16 cellular contexts compared by ENCODE assay signal in genomic region chr2:38260469-38260868, GRCh38.
DNase-seq lines count a peak whose midpoint lies in the region; ATAC-seq, FAIRE-seq and TF ChIP-seq lines count a peak whose summit lies in the region.
"Had no signal": no experiment of that assay in that cellular context is flagged by ENCODE, and none has a peak within 500 bp of the region (broad histone marks: within the 10 kb centered on the region; RNA-seq: fewer than 3 reads in every experiment).

No MANE protein-coding gene starts in this region.

- H3K36me3 ChIP-seq in skeletal muscle satellite cell (ENCODE audit: insufficient read depth, low read length), result no peaks in the 10 kb centered on the region
- H3K36me3 ChIP-seq in stomach, result no peaks in the 10 kb centered on the region
- H3K36me3 ChIP-seq: sigmoid colon, upper lobe of right lung had no signal

- FAIRE-seq in GM18507 (lab: Jason Lieb, UNC), result peak; percentile 35

- intact Hi-C loops in activated CD8-positive, alpha-beta T cell treated with anti-CD3 and anti-CD28 coated beads for 36 hours (cut with micrococcal nuclease), result no loop called here
- intact Hi-C loops in posterior vena cava (cut with DNase I), result no loop called here
- intact Hi-C loops in stomach (cut with DNase I; ENCODE audit: low total_unique reads), result no loop called here
- intact Hi-C loops in lower leg skin (cut with DNase I; ENCODE audit: low total_unique reads), result no loop called here

- DNase-seq in activated CD8-positive, alpha-beta T cell treated with anti-CD3 and anti-CD28 coated beads for 36 hours, result peak; percentile 13
- DNase-seq in activated CD8-positive, alpha-beta T cell treated with anti-CD3 and anti-CD28 coated beads, Interleukin-2, amount 10 ng/mL, durations not matched to agents 7 days and 5 days, result no peak
- DNase-seq in GM18507 (ENCODE audit: extremely low spot score, insufficient read length, low read depth), result no peak
- no peak for DNase-seq in activated CD4-positive, alpha-beta memory T cell treated with anti-CD3 and anti-CD28 coated beads, Interleukin-2, amount 10 ng/mL, durations not matched to agents 7 days and 5 days
- DNase-seq in posterior vena cava (ENCODE audit: low spot score), result no peak
- no peak for DNase-seq in stomach
- no peak for DNase-seq in lower leg skin (ENCODE audit: low spot score in 2 of 2)
- DNase-seq: DMS153; head of caudate nucleus; naive thymus-derived CD8-positive, alpha-beta T cell; NCI-H187 treated with DMSO at 0.1 percent for 48 hours; sigmoid colon; upper lobe of right lung had no signal

- peak overlapping the region; percentile 66 for H3K4me3 ChIP-seq in skeletal muscle satellite cell (ENCODE audit: low read length)
- H3K4me3 ChIP-seq in stomach, result no peak overlapping the region
- H3K4me3 ChIP-seq in lower leg skin (ENCODE audit: low read depth, poor library complexity, severe bottlenecking), result no peak overlapping the region
- H3K4me3 ChIP-seq: sigmoid colon, SK-N-MC, upper lobe of right lung had no signal

- WGBS in stomach, 5 donors, result 67 to 79% (median 71%) methylated on average over 11 of the region's 11 CpGs
- 81 to 83% methylated on average over 11 of the region's 11 CpGs for WGBS in lower leg skin, 2 donors

- no peak overlapping the region for H3K4me3 Mint-ChIP-seq in activated CD8-positive, alpha-beta T cell treated with anti-CD3 and anti-CD28 coated beads for 36 hours
- no peak overlapping the region for H3K4me3 Mint-ChIP-seq in activated CD8-positive, alpha-beta T cell treated with anti-CD3 and anti-CD28 coated beads, Interleukin-2, amount 10 ng/mL, durations not matched to agents 7 days and 5 days
- H3K4me3 Mint-ChIP-seq in activated CD4-positive, alpha-beta memory T cell treated with anti-CD3 and anti-CD28 coated beads, Interleukin-2, amount 10 ng/mL, durations not matched to agents 7 days and 5 days, result peak overlapping the region; percentile 55
- H3K4me3 Mint-ChIP-seq: WTC11 had no signal

- peak overlapping the region; percentile 23 for H3K9ac ChIP-seq in skeletal muscle satellite cell (ENCODE audit: low read depth, low read length)

- H3K9me3 ChIP-seq in skeletal muscle satellite cell (replicated peaks; ENCODE audit: low read length) (no peaks in the 10 kb centered on the region), stomach (no peaks in the 10 kb centered on the region)
- H3K9me3 ChIP-seq: sigmoid colon, upper lobe of right lung had no signal

- no peaks in the 10 kb centered on the region for H3K9me3 Mint-ChIP-seq in activated CD8-positive, alpha-beta T cell treated with anti-CD3 and anti-CD28 coated beads for 36 hours
- H3K9me3 Mint-ChIP-seq in activated CD8-positive, alpha-beta T cell treated with anti-CD3 and anti-CD28 coated beads, Interleukin-2, amount 10 ng/mL, durations not matched to agents 7 days and 5 days (ENCODE audit: insufficient read depth), result no peaks in the 10 kb centered on the region
- H3K9me3 Mint-ChIP-seq in activated CD4-positive, alpha-beta memory T cell treated with anti-CD3 and anti-CD28 coated beads, Interleukin-2, amount 10 ng/mL, durations not matched to agents 7 days and 5 days, result no peaks in the 10 kb centered on the region
- H3K9me3 Mint-ChIP-seq: naive thymus-derived CD8-positive, alpha-beta T cell had no signal

- no peak overlapping the region for H3K27ac ChIP-seq in stomach
- H3K27ac ChIP-seq: sigmoid colon, SK-N-MC, upper lobe of right lung had no signal

- TF ChIP-seq CTCF in activated CD8-positive, alpha-beta T cell treated with anti-CD3 and anti-CD28 coated beads for 36 hours (IDR thresholded peaks at IDR 0.05), result no peak
- TF ChIP-seq CTCF in stomach (IDR thresholded peaks at IDR 0.05) (no peak), lower leg skin (IDR thresholded peaks at IDR 0.05) (no peak)

- H3K4me2 ChIP-seq in skeletal muscle satellite cell (ENCODE audit: low read length), result peak overlapping the region; percentile 75

- H3K4me1 Mint-ChIP-seq in activated CD8-positive, alpha-beta T cell treated with anti-CD3 and anti-CD28 coated beads for 36 hours (ENCODE audit: low read depth), result peaks cover 19% of the 10 kb centered on the region
- H3K4me1 Mint-ChIP-seq in activated CD8-positive, alpha-beta T cell treated with anti-CD3 and anti-CD28 coated beads, Interleukin-2, amount 10 ng/mL, durations not matched to agents 7 days and 5 days (ENCODE audit: low read depth), result no peaks in the 10 kb centered on the region
- peaks cover 21% of the 10 kb centered on the region for H3K4me1 Mint-ChIP-seq in activated CD4-positive, alpha-beta memory T cell treated with anti-CD3 and anti-CD28 coated beads, Interleukin-2, amount 10 ng/mL, durations not matched to agents 7 days and 5 days
- H3K4me1 Mint-ChIP-seq: naive thymus-derived CD8-positive, alpha-beta T cell had no signal

- no peak for TF ChIP-seq EP300 in stomach (IDR thresholded peaks at IDR 0.05)

- CTCF ChIA-PET in activated CD8-positive, alpha-beta T cell treated with anti-CD3 and anti-CD28 coated beads for 36 hours (lab: Charles Lee), result no interaction called here
- CTCF ChIA-PET in activated CD8-positive, alpha-beta T cell treated with anti-CD3 and anti-CD28 coated beads, Interleukin-2, amount 10 ng/mL, durations not matched to agents 7 days and 5 days (lab: Charles Lee), result no interaction called here
- CTCF ChIA-PET in activated CD4-positive, alpha-beta memory T cell treated with anti-CD3 and anti-CD28 coated beads, Interleukin-2, amount 10 ng/mL, durations not matched to agents 7 days and 5 days (lab: Charles Lee), result interaction anchor here (2.4 kb wide), 1 partner anchor 247 kb away, joined by 7 read pairs; no protein-coding TSS in a partner anchor

- H3K27me3 Mint-ChIP-seq in activated CD8-positive, alpha-beta T cell treated with anti-CD3 and anti-CD28 coated beads for 36 hours, result peaks cover 17% of the 10 kb centered on the region
- H3K27me3 Mint-ChIP-seq in activated CD8-positive, alpha-beta T cell treated with anti-CD3 and anti-CD28 coated beads, Interleukin-2, amount 10 ng/mL, durations not matched to agents 7 days and 5 days (ENCODE audit: low read depth), result peaks cover 10% of the 10 kb centered on the region
- H3K27me3 Mint-ChIP-seq in activated CD4-positive, alpha-beta memory T cell treated with anti-CD3 and anti-CD28 coated beads, Interleukin-2, amount 10 ng/mL, durations not matched to agents 7 days and 5 days, result peaks cover 15% of the 10 kb centered on the region

- H3K27me3 ChIP-seq in skeletal muscle satellite cell (ENCODE audit: control insufficient read depth, insufficient read depth, low read length) (peaks cover 6% of the 10 kb centered on the region), stomach (no peaks in the 10 kb centered on the region)
- H3K27me3 ChIP-seq: sigmoid colon, upper lobe of right lung had no signal

- ATAC-seq in activated CD8-positive, alpha-beta T cell treated with anti-CD3 and anti-CD28 coated beads for 36 hours, result no peak
- ATAC-seq in activated CD8-positive, alpha-beta T cell treated with anti-CD3 and anti-CD28 coated beads, Interleukin-2, amount 10 ng/mL, durations not matched to agents 7 days and 5 days, result no peak
- ATAC-seq: naive thymus-derived CD8-positive, alpha-beta T cell; upper lobe of right lung; WTC11 had no signal

- H3K4me1 ChIP-seq in skeletal muscle satellite cell (ENCODE audit: control insufficient read depth, insufficient read depth, low read length) (peaks cover 10% of the 10 kb centered on the region), stomach (peaks cover 0 to 2% (median 0%) of the 10 kb centered on the region in 4 donors)
- H3K4me1 ChIP-seq: sigmoid colon, upper lobe of right lung had no signal

- no peak overlapping the region for H3K27ac Mint-ChIP-seq in activated CD8-positive, alpha-beta T cell treated with anti-CD3 and anti-CD28 coated beads for 36 hours
- H3K27ac Mint-ChIP-seq in activated CD8-positive, alpha-beta T cell treated with anti-CD3 and anti-CD28 coated beads, Interleukin-2, amount 10 ng/mL, durations not matched to agents 7 days and 5 days, result no peak overlapping the region
- no peak overlapping the region for H3K27ac Mint-ChIP-seq in activated CD4-positive, alpha-beta memory T cell treated with anti-CD3 and anti-CD28 coated beads, Interleukin-2, amount 10 ng/mL, durations not matched to agents 7 days and 5 days
- H3K27ac Mint-ChIP-seq: naive thymus-derived CD8-positive, alpha-beta T cell; WTC11 had no signal

- POLR2A ChIA-PET in activated CD8-positive, alpha-beta T cell treated with anti-CD3 and anti-CD28 coated beads for 36 hours (lab: Charles Lee), result no interaction called here
- POLR2A ChIA-PET in activated CD8-positive, alpha-beta T cell treated with anti-CD3 and anti-CD28 coated beads, Interleukin-2, amount 10 ng/mL, durations not matched to agents 7 days and 5 days (lab: Charles Lee), result no interaction called here
- POLR2A ChIA-PET in activated CD4-positive, alpha-beta memory T cell treated with anti-CD3 and anti-CD28 coated beads, Interleukin-2, amount 10 ng/mL, durations not matched to agents 7 days and 5 days (lab: Charles Lee), result no interaction called here

- no peaks in the 10 kb centered on the region for H3K36me3 Mint-ChIP-seq in activated CD8-positive, alpha-beta T cell treated with anti-CD3 and anti-CD28 coated beads for 36 hours (ENCODE audit: low read depth)
- no peaks in the 10 kb centered on the region for H3K36me3 Mint-ChIP-seq in activated CD8-positive, alpha-beta T cell treated with anti-CD3 and anti-CD28 coated beads, Interleukin-2, amount 10 ng/mL, durations not matched to agents 7 days and 5 days (ENCODE audit: low read depth)
- H3K36me3 Mint-ChIP-seq in activated CD4-positive, alpha-beta memory T cell treated with anti-CD3 and anti-CD28 coated beads, Interleukin-2, amount 10 ng/mL, durations not matched to agents 7 days and 5 days (ENCODE audit: low read depth), result no peaks in the 10 kb centered on the region
- H3K36me3 Mint-ChIP-seq: naive thymus-derived CD8-positive, alpha-beta T cell; WTC11 had no signal

- no peak for TF ChIP-seq POLR2A in stomach (IDR thresholded peaks at IDR 0.05)
- TF ChIP-seq POLR2A in lower leg skin (IDR thresholded peaks at IDR 0.05), result no peak
